9 cellular contexts compared by ENCODE assay signal in genomic region chr1:14576155-14576554, GRCh38.
"Had no signal": no experiment of that assay in that cellular context is flagged by ENCODE, and none has a peak within 500 bp of the region (broad histone marks: within the 10 kb centered on the region; RNA-seq: fewer than 3 reads in every experiment).

No MANE protein-coding gene starts in this region.

- DNase-seq: GM23248, GOT3, H7, H9, HCEC 1CT, HFFc6 had no signal

- H3K4me3 ChIP-seq: GM23248, GM23338 had no signal

- H2AFZ ChIP-seq: GM23248, GM23338 had no signal

- H3K27ac Mint-ChIP-seq: GM23338, H9, HFFc6 had no signal

- H3K27ac ChIP-seq: GM23248 had no signal

- H3K4me3 Mint-ChIP-seq: GM23338, H9, HFFc6 had no signal

- H3K9ac ChIP-seq: GM23248 had no signal

- H3K4me2 ChIP-seq: GM23338 had no signal

- FAIRE-seq: H54 had no signal

- ATAC-seq: GM23338, HCT116 had no signal
